In the genomic region with DNA sequence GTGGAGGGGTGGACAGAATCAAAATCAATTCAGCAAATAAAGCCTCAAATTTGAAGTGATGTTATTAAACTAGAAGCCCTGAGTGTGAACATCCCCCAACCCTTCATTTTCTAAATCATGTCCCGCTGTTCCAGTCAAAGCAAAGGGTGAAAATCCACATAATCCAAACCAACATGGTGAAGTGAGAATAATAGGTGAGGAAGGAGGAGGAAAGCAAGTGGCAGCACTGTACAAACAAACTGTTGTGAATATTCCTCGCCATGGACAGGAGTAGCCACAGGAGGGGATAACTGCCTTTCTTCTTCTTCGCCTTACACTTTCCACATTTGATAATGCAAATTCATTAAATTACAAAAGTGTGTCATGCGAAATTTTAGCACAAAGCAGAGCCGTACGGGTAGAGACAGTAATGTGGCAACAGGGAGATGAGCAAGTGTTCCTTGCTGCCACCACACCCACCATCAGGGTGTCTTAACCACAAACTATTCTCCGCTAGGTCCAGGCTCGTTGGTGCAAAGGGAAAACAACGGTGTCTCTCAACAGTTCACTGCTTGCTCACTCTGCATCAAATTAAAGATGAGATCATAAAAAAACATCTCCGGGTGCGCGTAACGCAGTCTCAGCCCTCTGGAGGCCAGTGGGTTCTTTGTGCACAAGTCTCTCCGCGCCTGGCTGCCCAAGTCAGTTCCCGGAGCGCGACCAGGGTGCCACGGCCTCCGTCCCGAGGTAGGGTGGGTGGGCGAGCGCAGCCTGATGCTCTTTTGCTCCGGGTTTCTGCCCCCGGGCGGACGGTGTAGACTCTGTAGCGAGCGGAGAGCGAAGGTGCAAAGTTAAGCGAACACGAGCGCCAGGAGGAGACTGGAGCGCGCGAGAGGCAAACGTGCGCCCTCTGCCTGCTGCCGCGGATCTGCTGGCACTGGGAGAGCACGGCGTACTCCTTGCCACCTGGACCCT, we compare ENCODE assay signal across 8 cellular contexts. TPM values are rescaled to one million over a fixed set of nuclear protein-coding genes. Genes with fewer than 3 reads are reported as not detected.
A peak's percentile ranks its signal among the peaks of the same experiment; 100 is the strongest.
DNase-seq lines count a peak whose midpoint lies in the region; ATAC-seq, FAIRE-seq and TF ChIP-seq lines count a peak whose summit lies in the region.

No MANE protein-coding gene starts in this region.

- H3K36me3 Mint-ChIP-seq in natural killer cell treated with Interleukin-12 subunit alpha and Interleukin-12 subunit beta and Interleukin-15 and Interleukin-18, amount 100 ng/mL, for 72 hours = no peaks in the 10 kb centered on the region

- CTCF ChIA-PET in BJ (lab: Yijun Ruan, JAX) = interaction anchor here (2.6 kb wide), 1 partner anchor 895 kb away, joined by 8 read pairs; no protein-coding TSS in a partner anchor

- POLR2A ChIA-PET in BJ (lab: Charles Lee) = no interaction called here

- peak overlapping the region in 5 of 21 experiments; percentile 16 to 48 (median 34) for H3K27ac ChIP-seq in skin epidermis

- no peak overlapping the region for H3K27ac Mint-ChIP-seq in natural killer cell treated with Interleukin-12 subunit alpha and Interleukin-12 subunit beta and Interleukin-15 and Interleukin-18, amount 100 ng/mL, for 72 hours

- ATAC-seq in GM19025 (IDR thresholded peaks at IDR 0.05; ENCODE audit: low read depth, unreplicated experiment) (peak; percentile 86), HG03139 (IDR thresholded peaks at IDR 0.05; ENCODE audit: unreplicated experiment) (peak; percentile 85)
- no peak for ATAC-seq in natural killer cell treated with Interleukin-12 subunit alpha and Interleukin-12 subunit beta and Interleukin-15 and Interleukin-18, amount 100 ng/mL, for 72 hours

- H3K9me3 Mint-ChIP-seq in natural killer cell treated with Interleukin-12 subunit alpha and Interleukin-12 subunit beta and Interleukin-15 and Interleukin-18, amount 100 ng/mL, for 72 hours = no peaks in the 10 kb centered on the region

- DNase-seq in BJ (ENCODE audit: low read depth) (no peak), RPMI7951 (ENCODE audit: low read depth) (peak; percentile 7), bronchial epithelial cell (ENCODE audit: low read depth) (peak; percentile 74), iPS-NIHi7 (ENCODE audit: extremely low spot score) (peak; percentile 79)
- no peak for DNase-seq in natural killer cell treated with Interleukin-12 subunit alpha and Interleukin-12 subunit beta and Interleukin-15 and Interleukin-18, amount 100 ng/mL, for 72 hours (ENCODE audit: low spot score)

- no peak overlapping the region for H3K4me3 Mint-ChIP-seq in natural killer cell treated with Interleukin-12 subunit alpha and Interleukin-12 subunit beta and Interleukin-15 and Interleukin-18, amount 100 ng/mL, for 72 hours

- H3K27me3 ChIP-seq in BJ (ENCODE audit: control insufficient read depth, insufficient read depth, low read length) (no peaks in the 10 kb centered on the region), bronchial epithelial cell (ENCODE audit: control insufficient read depth, insufficient read depth, low read length) (no peaks in the 10 kb centered on the region)

- FAIRE-seq in bronchial epithelial cell (lab: Jason Lieb, UNC) = peak; percentile 47

- H3K27me3 Mint-ChIP-seq in natural killer cell treated with Interleukin-12 subunit alpha and Interleukin-12 subunit beta and Interleukin-15 and Interleukin-18, amount 100 ng/mL, for 72 hours = no peaks in the 10 kb centered on the region

- TF ChIP-seq CTCF in BJ (IDR thresholded peaks at IDR 0.05; ENCODE audit: insufficient read depth, low read depth, low read length) (peak; percentile 85), bronchial epithelial cell (IDR thresholded peaks at IDR 0.05; ENCODE audit: insufficient read depth, low read length, severe bottlenecking) (peak; percentile 93)

- H3K36me3 ChIP-seq in BJ (ENCODE audit: control insufficient read depth, insufficient read depth, low read length) (no peaks in the 10 kb centered on the region), bronchial epithelial cell (ENCODE audit: control insufficient read depth, insufficient read depth, low read length) (no peaks in the 10 kb centered on the region)

- no peaks in the 10 kb centered on the region for H3K4me1 Mint-ChIP-seq in natural killer cell treated with Interleukin-12 subunit alpha and Interleukin-12 subunit beta and Interleukin-15 and Interleukin-18, amount 100 ng/mL, for 72 hours (ENCODE audit: low read depth in 2 of 2)

- H3K4me3 ChIP-seq in BJ (ENCODE audit: low read depth, low read length) (peak overlapping the region; percentile 41), bronchial epithelial cell (ENCODE audit: low read depth, low read length) (peak overlapping the region; percentile 31), skin epidermis (peak overlapping the region; percentile 19 to 42 (median 23))

RNA-seq across cellular contexts. Expression of gene EPHA3, which starts 6.7 kb away (rescaled TPM):
- 0.12 and 0.18 TPM in 2 replicates for polyA plus RNA-seq in BJ (2011; rRNA removed)
- polyA minus RNA-seq in BJ (2011; rRNA and poly(A)+ RNA removed) = 0.10 and 0.14 TPM in 2 replicates
- 0.20 and 0.24 TPM in 2 replicates for total RNA-seq in RPMI7951 (2014; rRNA removed; shearing (Covaris generic))
- total RNA-seq in bronchial epithelial cell = under 0.01 TPM in 2 replicates
- not detected for total RNA-seq in natural killer cell treated with Interleukin-12 subunit alpha and Interleukin-12 subunit beta and Interleukin-15 and Interleukin-18, amount 100 ng/mL, for 72 hours

Comparison
In these comparisons a context has a peak if more than half of its experiments do, and no peak if none do; other contexts are left out.
1. DNase-seq: peak in RPMI7951 (single experiment), bronchial epithelial cell (single experiment) and iPS-NIHi7 (single experiment); none in BJ (single experiment) and natural killer cell treated with Interleukin-12 subunit alpha and Interleukin-12 subunit beta and Interleukin-15 and Interleukin-18, amount 100 ng/mL, for 72 hours (single experiment).
2. ATAC-seq: peak in GM19025 (single experiment) and HG03139 (single experiment); none in natural killer cell treated with Interleukin-12 subunit alpha and Interleukin-12 subunit beta and Interleukin-15 and Interleukin-18, amount 100 ng/mL, for 72 hours (0 of 2).
3. Peak in every context shown above with its lines, with median percentiles within 50 percentile points of each other: H3K4me3 ChIP-seq.